9 cellular contexts compared by ENCODE assay signal in the genomic region with DNA sequence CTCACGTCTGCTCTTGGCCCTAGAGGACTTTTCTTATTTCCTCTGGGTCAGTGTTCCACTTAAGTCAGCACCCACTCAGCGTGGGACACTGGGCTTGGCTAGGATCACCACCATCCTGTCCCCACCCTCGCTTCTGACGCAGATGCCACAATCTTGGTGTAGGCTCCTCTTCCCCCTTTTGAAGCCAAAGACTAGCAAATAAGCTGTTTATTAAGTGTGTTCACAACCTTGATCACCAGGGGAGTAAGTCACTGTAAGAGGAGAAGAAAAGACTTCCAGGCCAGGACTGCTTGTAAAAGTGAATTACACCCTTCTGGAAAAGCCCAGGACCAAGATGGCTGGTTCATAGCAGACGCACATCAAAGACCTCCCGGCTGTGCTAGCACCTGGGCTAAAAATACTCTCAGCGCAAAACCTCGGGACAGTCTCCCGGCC.
DNase-seq lines count a peak whose midpoint lies in the region; ATAC-seq, FAIRE-seq and TF ChIP-seq lines count a peak whose summit lies in the region.
"Had no signal": no experiment of that assay in that cellular context is flagged by ENCODE, and none has a peak within 500 bp of the region (broad histone marks: within the 10 kb centered on the region; RNA-seq: fewer than 3 reads in every experiment).

No MANE protein-coding gene starts in this region.

- no peak for TF ChIP-seq POLR2A in GM12892 (IDR thresholded peaks at IDR 0.05; ENCODE audit: low read depth, low read length)
- peak in 1 of 2 donors; percentile 45 for TF ChIP-seq POLR2A in gastrocnemius medialis (IDR thresholded peaks at IDR 0.05)

- H3K9me3 ChIP-seq in kidney (ENCODE audit: control insufficient read depth in 1 of 2, low read length in 2 of 2) (no peaks in the 10 kb centered on the region), gastrocnemius medialis (no peaks in the 10 kb centered on the region)

- peak; percentile 74 to 82 for ATAC-seq in gastrocnemius medialis
- ATAC-seq in HG03378 (IDR thresholded peaks at IDR 0.05; ENCODE audit: unreplicated experiment), result no peak

- no peaks in the 10 kb centered on the region for H3K27me3 ChIP-seq in gastrocnemius medialis

- no peaks in the 10 kb centered on the region for H3K36me3 ChIP-seq in kidney (ENCODE audit: control insufficient read depth in 1 of 2, insufficient read depth in 2 of 2, low read length in 2 of 2)
- no peaks in the 10 kb centered on the region for H3K36me3 ChIP-seq in gastrocnemius medialis

- H3K4me1 ChIP-seq in kidney (ENCODE audit: control insufficient read depth in 1 of 2, insufficient read depth in 1 of 2, low read depth in 1 of 2, low read length in 2 of 2) (peaks cover 55 to 59% of the 10 kb centered on the region in 2 donors), gastrocnemius medialis (peaks cover 80 to 82% of the 10 kb centered on the region in 2 donors)

- H3K36me3 Mint-ChIP-seq in activated naive CD4-positive, alpha-beta T cell treated with anti-CD3 and anti-CD28 coated beads, Interleukin-2, amount 10 ng/mL, durations not matched to agents 7 days and 5 days, result peaks cover 23% of the 10 kb centered on the region

- intact Hi-C loops in kidney (cut with DNase I), result no loop called here
- intact Hi-C loops in gastrocnemius medialis (cut with DNase I; ENCODE audit: low total_unique reads), result no loop called here

- H3K9me3 Mint-ChIP-seq in activated naive CD4-positive, alpha-beta T cell treated with anti-CD3 and anti-CD28 coated beads, Interleukin-2, amount 10 ng/mL, durations not matched to agents 7 days and 5 days, result no peaks in the 10 kb centered on the region

- H3K4me3 ChIP-seq in kidney (ENCODE audit: low read length in 2 of 2) (no peak overlapping the region), gastrocnemius medialis (no peak overlapping the region)

- peak overlapping the region; percentile 23 to 52 for H3K27ac ChIP-seq in kidney (ENCODE audit: low read depth in 2 of 2, low read length in 2 of 2)
- H3K27ac ChIP-seq in gastrocnemius medialis, result peak overlapping the region; percentile 75 to 93 (median 91)

- FAIRE-seq in GM12892 (lab: Jason Lieb, UNC) (peak; percentile 9), kidney (lab: Jason Lieb, UNC) (no peak), D721Med (lab: Jason Lieb, UNC) (no peak)
- FAIRE-seq: RCC 7860 had no signal

- DNase-seq in GM12892 (ENCODE audit: insufficient read length) (no peak), kidney (no peak), gastrocnemius medialis (peak in 1 of 2 donors; percentile 67), D721Med (ENCODE audit: insufficient read length, low spot score) (no peak), NAMALWA (ENCODE audit: low spot score) (no peak)
- no peak for DNase-seq in activated naive CD4-positive, alpha-beta T cell treated with anti-CD3 and anti-CD28 coated beads, Interleukin-2, amount 10 ng/mL, durations not matched to agents 7 days and 5 days
- DNase-seq in stimulated activated CD4-positive, alpha-beta T cell treated with anti-CD3 and anti-CD28 coated beads, Interleukin-1b, Interleukin-23, amount 100 ng/mL, for 48 hours, result no peak

- no peak for TF ChIP-seq CTCF in kidney (IDR thresholded peaks at IDR 0.05; ENCODE audit: borderline replicate concordance, extremely low read depth, insufficient read depth)
- no peak for TF ChIP-seq CTCF in gastrocnemius medialis (IDR thresholded peaks at IDR 0.05 in 4 of 5, conservative IDR thresholded peaks at IDR 0.05 in 1 of 5)
- TF ChIP-seq CTCF in D721Med (IDR thresholded peaks at IDR 0.05; ENCODE audit: insufficient read depth, missing control alignments), result no peak

- peak overlapping the region in 1 of 2 donors; percentile 70 for H3K9ac ChIP-seq in kidney (ENCODE audit: low read length in 2 of 2)

- peak overlapping the region; percentile 100 for H3K27ac Mint-ChIP-seq in activated naive CD4-positive, alpha-beta T cell treated with anti-CD3 and anti-CD28 coated beads, Interleukin-2, amount 10 ng/mL, durations not matched to agents 7 days and 5 days

- H3K4me1 Mint-ChIP-seq in activated naive CD4-positive, alpha-beta T cell treated with anti-CD3 and anti-CD28 coated beads, Interleukin-2, amount 10 ng/mL, durations not matched to agents 7 days and 5 days, result peaks cover 78% of the 10 kb centered on the region

- H3K4me3 Mint-ChIP-seq in activated naive CD4-positive, alpha-beta T cell treated with anti-CD3 and anti-CD28 coated beads, Interleukin-2, amount 10 ng/mL, durations not matched to agents 7 days and 5 days, result no peak overlapping the region

- H3K27me3 Mint-ChIP-seq in activated naive CD4-positive, alpha-beta T cell treated with anti-CD3 and anti-CD28 coated beads, Interleukin-2, amount 10 ng/mL, durations not matched to agents 7 days and 5 days, result no peaks in the 10 kb centered on the region

- in situ Hi-C loops in gastrocnemius medialis (cut with MboI; ENCODE audit: low sequenced_read_pairs in 4 of 4), result no loop called here

- CTCF ChIA-PET in activated naive CD4-positive, alpha-beta T cell treated with anti-CD3 and anti-CD28 coated beads, Interleukin-2, amount 10 ng/mL, durations not matched to agents 7 days and 5 days (lab: Charles Lee), result no interaction called here
